ENCODE assay signal across 14 cellular contexts in genomic region chr11:35157814-35158213, GRCh38. TPM values are rescaled to one million over a fixed set of nuclear protein-coding genes. Genes with fewer than 3 reads are reported as not detected.
DNase-seq lines count a peak whose midpoint lies in the region; ATAC-seq, FAIRE-seq and TF ChIP-seq lines count a peak whose summit lies in the region.
"Had no signal": no experiment of that assay in that cellular context is flagged by ENCODE, and none has a peak within 500 bp of the region (broad histone marks: within the 10 kb centered on the region; RNA-seq: fewer than 3 reads in every experiment).

No MANE protein-coding gene starts in this region.

- H2AFZ ChIP-seq in PC-9 = no peak overlapping the region
- H2AFZ ChIP-seq in H1 (ENCODE audit: low read length) = 0 out of 2 replicates have a peak overlapping the region, but pooled peaks have one; percentile 25

- H2BK12ac ChIP-seq in H1 (ENCODE audit: low read depth, low read length) = no peak overlapping the region

- H3K27me3 ChIP-seq in CD4-positive, alpha-beta memory T cell (ENCODE audit: insufficient read depth, low read length) = no peaks in the 10 kb centered on the region
- H3K27me3 ChIP-seq in PC-9 (ENCODE audit: insufficient read depth, low read depth) (no peaks in the 10 kb centered on the region), H1 (replicated peaks in 1 of 4; ENCODE audit: control insufficient read depth in 3 of 4, extremely low read depth in 1 of 4, insufficient read depth in 3 of 4, low read length in 3 of 4) (no peaks in the 10 kb centered on the region), sigmoid colon (no peaks in the 10 kb centered on the region), pancreas (no peaks in the 10 kb centered on the region)

- peaks cover 100% of the 10 kb centered on the region for H3K79me2 ChIP-seq in PC-9 (ENCODE audit: low read depth)
- no peaks in the 10 kb centered on the region for H3K79me2 ChIP-seq in H1 (ENCODE audit: control insufficient read depth in 1 of 2, insufficient read depth in 2 of 2, low read length in 2 of 2)

- peak overlapping the region; percentile 31; the same call in 1 of the 2 replicates for H3K4me2 ChIP-seq in PC-9
- no peak overlapping the region for H3K4me2 ChIP-seq in H1 (ENCODE audit: insufficient read depth in 1 of 2, low read depth in 2 of 2, low read length in 2 of 2)
- H3K4me2 ChIP-seq: KMS-11 had no signal

- H4K91ac ChIP-seq in H1 (replicated peaks; ENCODE audit: insufficient read length, low read length) = no peak overlapping the region

- H3K9me2 ChIP-seq in PC-9 (ENCODE audit: insufficient read depth) = no peaks in the 10 kb centered on the region; the same call in 1 of the 2 replicates

- peaks cover 1% of the 10 kb centered on the region; the same call in 1 of the 2 replicates for H3K23me2 ChIP-seq in H1 (ENCODE audit: low read depth, low read length)

- H3K27me3 Mint-ChIP-seq in CD4-positive, alpha-beta memory T cell = no peaks in the 10 kb centered on the region
- H3K27me3 Mint-ChIP-seq: activated CD8-positive, alpha-beta memory T cell treated with anti-CD3 and anti-CD28 coated beads, Interleukin-2, amount 10 ng/mL, durations not matched to agents 7 days and 5 days had no signal

- H3K18ac ChIP-seq in H1 (ENCODE audit: extremely low read depth, low read length) = no peak overlapping the region

- peaks cover 93 to 100% (median 97%) of the 10 kb centered on the region in 4 donors for H3K4me1 Mint-ChIP-seq in CD4-positive, alpha-beta memory T cell

- no peak for TF ChIP-seq RAD21 in H1 (IDR thresholded peaks at IDR 0.05 in 1 of 2, conservative IDR thresholded peaks at IDR 0.05 in 1 of 2; ENCODE audit: low read depth in 2 of 2, low read length in 2 of 2)

- POLR2A ChIA-PET in CD4-positive, alpha-beta memory T cell (lab: Charles Lee; ENCODE audit: partially characterized antibody) = interaction anchor here (0.7 to 31.9 kb wide), 7 partner anchors 8 to 117 kb away, joined by 3 to 1106 read pairs (median 6); partner anchors contain the start of gene CD44
- POLR2A ChIA-PET in PC-9 (lab: Charles Lee; ENCODE audit: unreplicated experiment) (no interaction called here), H1 (lab: Charles Lee; ENCODE audit: partially characterized antibody) (no interaction called here)

- H3K23ac ChIP-seq in H1 (ENCODE audit: insufficient read length) = no peak overlapping the region

- TF ChIP-seq POLR2A in H1 (IDR thresholded peaks at IDR 0.05; ENCODE audit: control extremely low read depth in 1 of 2, low read depth in 2 of 2, low read length in 2 of 2) (no peak), sigmoid colon (IDR thresholded peaks at IDR 0.05) (no peak)

- H2AK5ac ChIP-seq in H1 (ENCODE audit: low read depth, low read length) = no peak overlapping the region

- WGBS in H1 (ENCODE audit: extremely low coverage in 1 of 2, insufficient coverage in 1 of 2, insufficient read length in 1 of 2, insufficient replicate concordance in 2 of 2, low coverage in 1 of 2, low lambda C conversion rate in 2 of 2, missing lambda C conversion rate in 1 of 2), 2 experiments = 79% methylated on average over 6 of the region's 6 CpGs; no CpG with 5 or more reads in 1 of the 2 experiments
- 70 to 84% methylated on average over 6 of the region's 6 CpGs for WGBS in sigmoid colon, 2 donors
- WGBS in pancreas, 2 donors = 75 to 85% methylated on average over 6 of the region's 6 CpGs

- peak overlapping the region; percentile 39 to 87 (median 67) for H3K4me3 Mint-ChIP-seq in CD4-positive, alpha-beta memory T cell
- H3K4me3 Mint-ChIP-seq: activated CD8-positive, alpha-beta memory T cell treated with anti-CD3 and anti-CD28 coated beads, Interleukin-2, amount 10 ng/mL, durations not matched to agents 7 days and 5 days had no signal

- no peak overlapping the region for H2BK15ac ChIP-seq in H1 (ENCODE audit: low read length)

- intact Hi-C loops in CD4-positive, alpha-beta memory T cell (cut with micrococcal nuclease) = no loop called here
- intact Hi-C loops in PC-9 (cut with micrococcal nuclease; ENCODE audit: unreplicated experiment) = no loop called here
- intact Hi-C loops in sigmoid colon (cut with DNase I) = no loop called here
- intact Hi-C loops in pancreas (cut with DNase I) = no loop called here

- peaks cover 91% of the 10 kb centered on the region for H3F3A ChIP-seq in PC-9 (ENCODE audit: insufficient read depth, low read depth)

- no peak overlapping the region for H3K9ac ChIP-seq in H1 (replicated peaks in 1 of 4; ENCODE audit: extremely low read depth in 1 of 4, low read depth in 3 of 4, low read length in 3 of 4)
- H3K9ac ChIP-seq: KMS-11 had no signal

- peaks cover 0 to 6% (median 0%) of the 10 kb centered on the region in 8 donors for H3K9me3 Mint-ChIP-seq in CD4-positive, alpha-beta memory T cell

- FAIRE-seq in H1 (lab: Jason Lieb, UNC) = no peak
- no peak for FAIRE-seq in pancreas (lab: Jason Lieb, UNC)
- FAIRE-seq: colon had no signal

- no peak for DNase-seq in CD4-positive, alpha-beta memory T cell
- no peak for DNase-seq in PC-9
- no peak for DNase-seq in H1 (ENCODE audit: low read depth in 1 of 2, low spot score in 2 of 2)
- no peak for DNase-seq in sigmoid colon
- no peak for DNase-seq in pancreas
- DNase-seq in omental fat pad (ENCODE audit: low spot score) = no peak
- no peak for DNase-seq in GDM1 (lab: John Stamatoyannopoulos, UW)
- DNase-seq: activated CD8-positive, alpha-beta memory T cell treated with anti-CD3 and anti-CD28 coated beads, Interleukin-2, amount 10 ng/mL, durations not matched to agents 7 days and 5 days; DND-41; stimulated activated CD4-positive, alpha-beta T cell treated with anti-CD3 and anti-CD28 coated beads, Interleukin-4, amount 100 ng/mL, for 4 hours had no signal

- TF ChIP-seq EP300 in H1 (IDR thresholded peaks at IDR 0.05; ENCODE audit: borderline replicate concordance in 1 of 2, low read depth in 2 of 2, low read length in 2 of 2) = no peak
- no peak for TF ChIP-seq EP300 in sigmoid colon (IDR thresholded peaks at IDR 0.05)

- H2BK5ac ChIP-seq in H1 (ENCODE audit: low read depth, low read length) = no peak overlapping the region

- no peaks in the 10 kb centered on the region for H3K9me3 ChIP-seq in CD4-positive, alpha-beta memory T cell (ENCODE audit: control insufficient read depth in 1 of 2, low read length in 2 of 2)
- H3K9me3 ChIP-seq in PC-9 (ENCODE audit: insufficient read depth, low read depth) = 0 out of 2 replicates have a peak, but pooled peaks cover 6% of the 10 kb centered on the region
- no peaks in the 10 kb centered on the region for H3K9me3 ChIP-seq in H1 (ENCODE audit: insufficient read depth in 2 of 2, low read depth in 1 of 2, low read length in 1 of 2)
- no peaks in the 10 kb centered on the region for H3K9me3 ChIP-seq in sigmoid colon
- no peaks in the 10 kb centered on the region for H3K9me3 ChIP-seq in pancreas

- H2BK20ac ChIP-seq in H1 (ENCODE audit: low read length) = no peak overlapping the region

- no peak overlapping the region for H4K5ac ChIP-seq in H1 (ENCODE audit: insufficient read length, low read depth, low read length)

- BruUV-seq in PC-9 (replicated peaks; lab: Mats Ljungman, UMichigan) = no TSS peak

- H2BK120ac ChIP-seq in H1 (replicated peaks; ENCODE audit: low read depth, low read length) = no peak overlapping the region

- peaks cover 100% of the 10 kb centered on the region for H3K4me1 ChIP-seq in CD4-positive, alpha-beta memory T cell (ENCODE audit: insufficient read depth, low read length)
- H3K4me1 ChIP-seq in PC-9 (replicated peaks; ENCODE audit: insufficient read depth) (peaks cover 86% of the 10 kb centered on the region), H1 (replicated peaks in 1 of 4; ENCODE audit: control insufficient read depth in 3 of 4, insufficient read depth in 4 of 4, low read length in 3 of 4) (no peaks in the 10 kb centered on the region), sigmoid colon (peaks cover 0 to 92% (median 53%) of the 10 kb centered on the region in 4 donors), pancreas (peaks cover 0 to 36% (median 0%) of the 10 kb centered on the region in 3 donors)

- H3K27ac ChIP-seq in CD4-positive, alpha-beta memory T cell (ENCODE audit: low read depth, low read length) = peak overlapping the region; percentile 96
- H3K27ac ChIP-seq in PC-9 = peak overlapping the region; percentile 94; the same call in 1 of the 2 replicates
- no peak overlapping the region for H3K27ac ChIP-seq in H1 (ENCODE audit: low read depth, low read length)
- H3K27ac ChIP-seq in sigmoid colon = peak overlapping the region; percentile 39 to 73 (median 66)
- H3K27ac ChIP-seq in pancreas = no peak overlapping the region
- H3K27ac ChIP-seq: KMS-11, SK-N-MC had no signal

- CTCF ChIA-PET in CD4-positive, alpha-beta memory T cell (lab: Charles Lee; ENCODE audit: partially characterized antibody) = interaction anchor here (0.8 to 11.8 kb wide), 4 partner anchors 7 to 149 kb away, joined by 3 to 151 read pairs (median 18); no protein-coding TSS in a partner anchor
- CTCF ChIA-PET in PC-9 (lab: Charles Lee) (no interaction called here), H1 (lab: Charles Lee; ENCODE audit: partially characterized antibody) (interaction anchor here (1.0 to 1.6 kb wide), 2 partner anchors 10 to 12 kb away, joined by 3 to 4 read pairs; no protein-coding TSS in a partner anchor)

- peak overlapping the region; percentile 89 to 100 (median 100) for H3K27ac Mint-ChIP-seq in CD4-positive, alpha-beta memory T cell

- TF ChIP-seq CTCF in PC-9 (conservative IDR thresholded peaks at IDR 0.05) (no peak), H1 (IDR thresholded peaks at IDR 0.05; ENCODE audit: control extremely low read depth in 1 of 3, insufficient read depth in 1 of 3, low read depth in 1 of 3, low read length in 3 of 3) (no peak), sigmoid colon (IDR thresholded peaks at IDR 0.05) (no peak), pancreas (IDR thresholded peaks at IDR 0.05) (no peak), omental fat pad (IDR thresholded peaks at IDR 0.05) (no peak)

- no peak overlapping the region for H3K56ac ChIP-seq in H1 (replicated peaks; ENCODE audit: insufficient read length, low read depth, low read length)

- H3K4me3 ChIP-seq in CD4-positive, alpha-beta memory T cell (ENCODE audit: low read length in 2 of 2) = peak overlapping the region in 1 of 2 donors; percentile 10
- H3K4me3 ChIP-seq in PC-9 = no peak overlapping the region; the same call in 1 of the 2 replicates
- no peak overlapping the region for H3K4me3 ChIP-seq in H1 (ENCODE audit: extremely low read depth in 1 of 4, insufficient read depth in 2 of 4, low read depth in 3 of 4, low read length in 4 of 4)
- H3K4me3 ChIP-seq in sigmoid colon = no peak overlapping the region
- no peak overlapping the region for H3K4me3 ChIP-seq in pancreas
- H3K4me3 ChIP-seq: SK-N-MC had no signal

- peaks cover 56 to 91% of the 10 kb centered on the region in 2 donors for H3K36me3 Mint-ChIP-seq in CD4-positive, alpha-beta memory T cell

- no peak overlapping the region for H3K14ac ChIP-seq in H1 (ENCODE audit: insufficient read length)

- no peaks in the 10 kb centered on the region for H3K79me1 ChIP-seq in H1 (ENCODE audit: low read depth, low read length)

- no peak overlapping the region for H4K8ac ChIP-seq in H1 (ENCODE audit: extremely low read depth, insufficient read depth, low read length)

- no peak overlapping the region for H3K4ac ChIP-seq in H1 (replicated peaks; ENCODE audit: insufficient read length, low read depth, low read length)

- peaks cover 8% of the 10 kb centered on the region for H3K36me3 ChIP-seq in CD4-positive, alpha-beta memory T cell (ENCODE audit: insufficient read depth, low read length)
- H3K36me3 ChIP-seq in PC-9 (ENCODE audit: low read depth) (peaks cover 82% of the 10 kb centered on the region), H1 (ENCODE audit: control insufficient read depth in 2 of 4, insufficient read depth in 4 of 4, low read length in 3 of 4) (no peaks in the 10 kb centered on the region), sigmoid colon (no peaks in the 10 kb centered on the region), pancreas (no peaks in the 10 kb centered on the region)

- H4K20me1 ChIP-seq in PC-9 (ENCODE audit: insufficient read depth) (peaks cover 38% of the 10 kb centered on the region), H1 (replicated peaks in 1 of 2; ENCODE audit: control insufficient read depth in 1 of 2, insufficient read depth in 2 of 2, low read length in 2 of 2) (no peaks in the 10 kb centered on the region)

- ATAC-seq in pancreas (no peak), GM19397 (IDR thresholded peaks at IDR 0.05; ENCODE audit: unreplicated experiment) (no peak), omental fat pad (ENCODE audit: low FRiP score) (no peak)
- ATAC-seq: activated CD8-positive, alpha-beta memory T cell treated with anti-CD3 and anti-CD28 coated beads, Interleukin-2, amount 10 ng/mL, durations not matched to agents 7 days and 5 days had no signal

RNA-seq across cellular contexts. Expression of gene CD44, which starts 18.8 kb away (rescaled TPM):
- total RNA-seq in CD4-positive, alpha-beta memory T cell = 100 to 1,000 TPM; 808 to 809 TPM
- polyA plus RNA-seq in CD4-positive, alpha-beta memory T cell = 100 to 1,000 TPM; 390 to 554 TPM
- 775 and 872 TPM in 2 replicates for total RNA-seq in PC-9 (2021)
- 11.8 and 13.4 TPM in 2 replicates for total RNA-seq in H1 (2021; fragmentation: NEBNext Ultra II Directional; extraction: Animal tissue kit (Norgen Biotek cat#: 25700))
- 9.9 and 13.7 TPM in 2 replicates for polyA plus RNA-seq in H1 (2011; rRNA removed)
- polyA plus RNA-seq in H1 (2011; cell fraction: cytosol; rRNA removed) = 8.9 TPM
- polyA plus RNA-seq in H1 (2011; cell fraction: nucleus; rRNA removed) = 13.7 TPM
- polyA plus RNA-seq in H1 (2012, experiment 1 of 2) = 10.0 to 13.9 TPM (median 12.5 TPM) in 4 replicates
- polyA plus RNA-seq in H1 (2012, experiment 2 of 2) = 4.9 TPM
- polyA plus RNA-seq in H1 (2013, experiment 1 of 2) = 18.4 TPM
- 22.9 TPM for polyA plus RNA-seq in H1 (2013, experiment 2 of 2)
- 18.6 and 28.2 TPM in 2 replicates for polyA minus RNA-seq in H1 (2011; rRNA and poly(A)+ RNA removed)
- polyA minus RNA-seq in H1 (2011; cell fraction: cytosol; rRNA and poly(A)+ RNA removed) = 9.8 TPM
- 25.2 TPM for polyA minus RNA-seq in H1 (2011; cell fraction: nucleus; rRNA and poly(A)+ RNA removed)
- total RNA-seq in sigmoid colon = 100 to 1,000 TPM in 2 of 4 donors, 10 to 100 TPM in 2; 74.2 to 228 (median 119) TPM
- polyA plus RNA-seq in sigmoid colon = 100 to 1,000 TPM in 1 of 3 donors, 10 to 100 TPM in 2; 28.4 to 154 (median 37.8) TPM
- 100 to 1,000 TPM; 343 to 677 (median 391) TPM for total RNA-seq in pancreas
- 100 to 1,000 TPM; 133 TPM for polyA plus RNA-seq in pancreas
- total RNA-seq in omental fat pad = 100 to 1,000 TPM in 3 of 4 donors, 10 to 100 TPM in 1; 92.7 to 627 (median 158) TPM

Comparison
In these comparisons a context has a peak if more than half of its experiments do, and no peak if none do; other contexts are left out.
1. H3K27ac ChIP-seq: peak in CD4-positive, alpha-beta memory T cell (single experiment), PC-9 (single experiment) and sigmoid colon (4 of 4); none in H1 (single experiment) and pancreas (0 of 4).